Comparison of ENCODE assay signal across 11 cellular contexts in the genomic region with DNA sequence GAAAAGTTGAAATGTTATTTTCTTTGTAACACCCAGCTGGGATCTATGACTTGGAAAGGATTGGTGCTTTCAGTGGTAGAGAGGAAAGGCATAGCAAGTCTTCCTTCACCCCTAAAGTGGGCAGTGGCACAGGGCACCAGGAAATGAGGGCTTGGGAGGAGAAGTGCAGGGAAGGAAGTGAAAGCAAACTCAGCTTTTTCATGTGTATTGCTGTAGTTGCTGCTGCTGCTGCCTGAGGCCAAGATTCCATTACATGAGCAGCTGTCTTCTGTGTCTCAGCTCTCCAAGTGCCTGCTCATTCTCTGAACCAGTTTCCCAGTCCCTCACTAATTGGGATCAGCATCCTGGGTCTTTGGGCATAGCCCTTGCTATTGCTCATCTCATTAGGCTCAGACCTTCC. TPM values are rescaled to one million over a fixed set of nuclear protein-coding genes. Genes with fewer than 3 reads are reported as not detected.
DNase-seq lines count a peak whose midpoint lies in the region; ATAC-seq and TF ChIP-seq lines count a peak whose summit lies in the region.
"Had no signal": no experiment of that assay in that cellular context is flagged by ENCODE, and none has a peak within 500 bp of the region (broad histone marks: within the 10 kb centered on the region; RNA-seq: fewer than 3 reads in every experiment).

No MANE protein-coding gene starts in this region.

- H3K9me3 ChIP-seq in A673 (ENCODE audit: low read depth, low read length, poor library complexity, severe bottlenecking) (no peaks in the 10 kb centered on the region), PC-9 (ENCODE audit: insufficient read depth, low read depth) (no peaks in the 10 kb centered on the region)

- H3K27me3 ChIP-seq in A673 (replicated peaks; ENCODE audit: insufficient read depth, low read depth, low read length, poor library complexity) (no peaks in the 10 kb centered on the region), PC-9 (ENCODE audit: insufficient read depth, low read depth) (no peaks in the 10 kb centered on the region)
- H3K27me3 ChIP-seq: hepatocyte had no signal

- H4K20me1 ChIP-seq in PC-9 (ENCODE audit: insufficient read depth), result peaks cover 25% of the 10 kb centered on the region; the same call in 1 of the 2 replicates

- H3K27ac ChIP-seq in A673 (ENCODE audit: low read depth, low read length, poor library complexity, severe bottlenecking) (no peak overlapping the region), PC-9 (no peak overlapping the region)
- H3K27ac ChIP-seq: hepatocyte had no signal

- DNase-seq in CD1c-positive myeloid dendritic cell (ENCODE audit: extremely low spot score), result peak; percentile 63
- peak; percentile 44 for DNase-seq in myocyte (ENCODE audit: low read depth)
- DNase-seq in SKM-1 treated with dmso at 0.1 percent for 144 hours (lab: John Stamatoyannopoulos, UW; ENCODE audit: unreplicated experiment), result no peak
- DNase-seq in A673 (ENCODE audit: low spot score), result no peak
- DNase-seq in PC-9, result no peak
- DNase-seq: DMS79 had no signal

- H3K27ac Mint-ChIP-seq in activated naive CD8-positive, alpha-beta T cell, result peak overlapping the region; percentile 76

- no peak overlapping the region for H3K4me2 ChIP-seq in PC-9
- H3K4me2 ChIP-seq: hepatocyte had no signal

- H3K4me1 ChIP-seq in A673 (ENCODE audit: insufficient read depth, low read length, poor library complexity, severe bottlenecking), result no peaks in the 10 kb centered on the region
- peaks cover 10% of the 10 kb centered on the region; the same call in 1 of the 2 replicates for H3K4me1 ChIP-seq in PC-9 (replicated peaks; ENCODE audit: insufficient read depth)

- intact Hi-C loops in A673 (cut with micrococcal nuclease; ENCODE audit: unreplicated experiment) (no loop called here), PC-9 (cut with micrococcal nuclease; ENCODE audit: unreplicated experiment) (loop anchor here (5.0 kb wide), 1 partner anchor 281 kb away; no protein-coding TSS in a partner anchor)

- peak overlapping the region; percentile 35 for H3K4me3 Mint-ChIP-seq in activated naive CD8-positive, alpha-beta T cell

- no TSS peak for BruUV-seq in A673 (replicated peaks; lab: Mats Ljungman, UMichigan)
- BruUV-seq in PC-9 (replicated peaks; lab: Mats Ljungman, UMichigan), result no TSS peak

- H3F3A ChIP-seq in PC-9 (ENCODE audit: insufficient read depth, low read depth), result 0 out of 2 replicates have a peak, but pooled peaks cover 3% of the 10 kb centered on the region

- peak; percentile 24 for ATAC-seq in HG02678 (IDR thresholded peaks at IDR 0.05; ENCODE audit: unreplicated experiment)
- ATAC-seq in HG03280 (IDR thresholded peaks at IDR 0.05; ENCODE audit: unreplicated experiment), result no peak
- ATAC-seq: K562 had no signal

- CTCF ChIA-PET in A673 (lab: Charles Lee), result no interaction called here
- CTCF ChIA-PET in PC-9 (lab: Charles Lee), result no interaction called here

- H3K9me3 Mint-ChIP-seq in activated naive CD8-positive, alpha-beta T cell (ENCODE audit: low read depth), result no peaks in the 10 kb centered on the region

- peaks cover 34% of the 10 kb centered on the region for H3K79me2 ChIP-seq in PC-9 (ENCODE audit: low read depth)

- TF ChIP-seq CTCF in A673 (conservative IDR thresholded peaks at IDR 0.05; ENCODE audit: low read depth, low read length) (no peak), PC-9 (conservative IDR thresholded peaks at IDR 0.05) (no peak)

- H3K36me3 ChIP-seq in A673 (ENCODE audit: insufficient read depth, low read length, poor library complexity, severe bottlenecking) (peaks cover 39% of the 10 kb centered on the region), PC-9 (ENCODE audit: low read depth) (peaks cover 4% of the 10 kb centered on the region; the same call in 1 of the 2 replicates)

- peaks cover 32% of the 10 kb centered on the region for H3K4me1 Mint-ChIP-seq in activated naive CD8-positive, alpha-beta T cell (ENCODE audit: low read depth)

- H3K9me2 ChIP-seq in PC-9 (ENCODE audit: insufficient read depth), result no peaks in the 10 kb centered on the region

- no peak overlapping the region for H2AFZ ChIP-seq in PC-9
- H2AFZ ChIP-seq: hepatocyte had no signal

- H3K4me3 ChIP-seq in A673 (ENCODE audit: low read depth, low read length, poor library complexity, severe bottlenecking), result no peak overlapping the region
- H3K4me3 ChIP-seq in PC-9, result no peak overlapping the region
- H3K4me3 ChIP-seq: hepatocyte, K562 had no signal

- H3K27me3 Mint-ChIP-seq in activated naive CD8-positive, alpha-beta T cell, result no peaks in the 10 kb centered on the region

- POLR2A ChIA-PET in A673 (lab: Charles Lee; ENCODE audit: low non-redundant PET), result interaction anchor here (0.6 kb wide), 1 partner anchor 448 kb away, joined by 4 read pairs; no protein-coding TSS in a partner anchor
- POLR2A ChIA-PET in PC-9 (lab: Charles Lee; ENCODE audit: unreplicated experiment), result no interaction called here

- H3K36me3 Mint-ChIP-seq in activated naive CD8-positive, alpha-beta T cell, result peaks cover 5% of the 10 kb centered on the region

RNA-seq across cellular contexts. Expression of gene HCCS, which starts 2.6 kb away (rescaled TPM):
- total RNA-seq in myocyte (23.1 and 25.7 TPM in 2 replicates), A673 (2021) (40.2 and 51.2 TPM in 2 replicates), PC-9 (2021) (30.4 and 38.5 TPM in 2 replicates)
- polyA plus RNA-seq in myocyte (2012), result 39.4 TPM

Comparison
In these comparisons a context has a peak if more than half of its experiments do, and no peak if none do; other contexts are left out.
1. DNase-seq: peak in CD1c-positive myeloid dendritic cell (single experiment) and myocyte (single experiment); none in SKM-1 treated with dmso at 0.1 percent for 144 hours (single experiment), A673 (single experiment) and PC-9 (0 of 2).